In the genomic region with DNA sequence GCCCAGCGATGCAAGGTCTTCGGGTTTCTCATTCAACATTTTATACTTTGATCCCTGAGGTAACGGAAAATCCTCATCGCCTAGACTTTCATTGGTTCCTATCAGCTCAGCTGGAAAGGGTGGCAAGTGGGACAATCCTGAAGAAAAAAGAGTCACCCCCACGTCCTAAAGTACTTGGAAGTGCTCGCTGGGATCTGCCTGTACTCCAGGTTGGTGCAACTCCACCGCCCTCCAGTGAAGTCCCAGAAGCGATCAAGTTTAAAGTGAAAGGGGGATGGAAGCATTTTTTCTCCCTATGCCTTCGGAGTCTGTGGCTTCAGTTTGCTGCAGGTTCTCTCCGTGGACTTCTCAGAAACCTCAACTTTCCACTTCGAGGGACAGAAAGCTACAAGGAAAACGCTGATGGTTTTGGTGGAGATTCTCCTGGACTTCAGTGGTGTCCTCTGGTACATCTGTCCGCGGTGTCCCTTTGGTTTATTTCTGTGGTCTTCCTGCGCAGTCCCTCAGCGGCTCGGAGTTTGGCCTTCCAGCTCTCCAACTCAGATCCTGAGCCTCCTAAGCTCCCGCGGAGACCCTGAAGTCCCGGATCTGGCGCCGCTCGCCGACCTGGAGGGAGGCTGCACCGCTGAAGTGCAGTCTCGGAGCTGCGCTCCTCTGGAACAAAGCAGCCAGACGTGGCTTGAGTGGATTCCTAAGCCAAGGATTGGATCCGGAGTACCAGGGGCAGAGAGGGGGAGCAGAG, we compare ENCODE assay signal across 10 cellular contexts. TPM values are rescaled to one million over a fixed set of nuclear protein-coding genes. Genes with fewer than 3 reads are reported as not detected.
A peak's percentile ranks its signal among the peaks of the same experiment; 100 is the strongest.
DNase-seq lines count a peak whose midpoint lies in the region; ATAC-seq and TF ChIP-seq lines count a peak whose summit lies in the region.
"Had no signal": no experiment of that assay in that cellular context is flagged by ENCODE, and none has a peak within 500 bp of the region (broad histone marks: within the 10 kb centered on the region; RNA-seq: fewer than 3 reads in every experiment).

No MANE protein-coding gene starts in this region.

- peaks cover 59% of the 10 kb centered on the region for H3K27me3 Mint-ChIP-seq in activated T-cell treated with anti-CD3 and anti-CD28 coated beads, Interleukin-2, amount 50 U/mL, for 4 hours (ENCODE audit: low read depth)
- H3K27me3 Mint-ChIP-seq in T-helper 2 cell treated with Interferon-gamma antibody and Interleukin-4, amounts not matched to agents 5 μg/mL and 100 μg/mL, for 36 hours (ENCODE audit: low read depth) = peaks cover 61% of the 10 kb centered on the region

- H3K9me3 Mint-ChIP-seq in activated T-cell treated with anti-CD3 and anti-CD28 coated beads, Interleukin-2, amount 50 U/mL, for 4 hours = no peaks in the 10 kb centered on the region
- no peaks in the 10 kb centered on the region for H3K9me3 Mint-ChIP-seq in T-helper 2 cell treated with Interferon-gamma antibody and Interleukin-4, amounts not matched to agents 5 μg/mL and 100 μg/mL, for 36 hours

- peaks cover 0 to 79% (median 44%) of the 10 kb centered on the region in 7 donors for H3K27me3 ChIP-seq in spleen (replicated peaks in 1 of 7)
- H3K27me3 ChIP-seq: BLaER1 treated with 17β-estradiol and CSF1 and Interleukin-3, amounts not matched to agents 10 nM and 100 nM had no signal

- H3K4me3 ChIP-seq in astrocyte of the cerebellum (ENCODE audit: low read depth, low read length) = peak overlapping the region; percentile 65
- H3K4me3 ChIP-seq in spleen = peak overlapping the region; percentile 13 to 72 (median 54)
- H3K4me3 ChIP-seq: BLaER1 treated with 17β-estradiol and CSF1 and Interleukin-3, amounts not matched to agents 10 nM and 100 nM had no signal

- H3K4me3 Mint-ChIP-seq in activated T-cell treated with anti-CD3 and anti-CD28 coated beads, Interleukin-2, amount 50 U/mL, for 4 hours = peak overlapping the region; percentile 37
- H3K4me3 Mint-ChIP-seq in T-helper 2 cell treated with Interferon-gamma antibody and Interleukin-4, amounts not matched to agents 5 μg/mL and 100 μg/mL, for 36 hours = no peak overlapping the region

- peaks cover 38% of the 10 kb centered on the region for H3K4me1 Mint-ChIP-seq in activated T-cell treated with anti-CD3 and anti-CD28 coated beads, Interleukin-2, amount 50 U/mL, for 4 hours (ENCODE audit: low read depth)
- peaks cover 9% of the 10 kb centered on the region for H3K4me1 Mint-ChIP-seq in T-helper 2 cell treated with Interferon-gamma antibody and Interleukin-4, amounts not matched to agents 5 μg/mL and 100 μg/mL, for 36 hours (ENCODE audit: low read depth)

- H3K36me3 Mint-ChIP-seq in activated T-cell treated with anti-CD3 and anti-CD28 coated beads, Interleukin-2, amount 50 U/mL, for 4 hours (ENCODE audit: insufficient read depth) = no peaks in the 10 kb centered on the region
- H3K36me3 Mint-ChIP-seq in T-helper 2 cell treated with Interferon-gamma antibody and Interleukin-4, amounts not matched to agents 5 μg/mL and 100 μg/mL, for 36 hours (ENCODE audit: low read depth) = no peaks in the 10 kb centered on the region

- no peaks in the 10 kb centered on the region for H3K36me3 ChIP-seq in spleen
- H3K36me3 ChIP-seq: BLaER1 treated with 17β-estradiol and CSF1 and Interleukin-3, amounts not matched to agents 10 nM and 100 nM had no signal

- no peaks in the 10 kb centered on the region for H3K9me3 ChIP-seq in spleen

- peak in 1 of 2 donors; percentile 17 for ATAC-seq in activated T-cell treated with anti-CD3 and anti-CD28 coated beads, Interleukin-2, amount 50 U/mL, for 4 hours
- ATAC-seq in GM18517 (IDR thresholded peaks at IDR 0.05; ENCODE audit: unreplicated experiment) = no peak

- TF ChIP-seq CTCF in astrocyte of the cerebellum (IDR thresholded peaks at IDR 0.05; ENCODE audit: low read depth, low read length, missing control alignments) = no peak
- TF ChIP-seq CTCF in spleen (IDR thresholded peaks at IDR 0.05 in 8 of 11, conservative IDR thresholded peaks at IDR 0.05 in 3 of 11) = no peak

- WGBS in spleen, 5 donors = 2 to 5% (median 4%) methylated on average over 27 to 29 of the region's 29 CpGs

- intact Hi-C loops in spleen (cut with DNase I; ENCODE audit: low total_unique reads) = no loop called here

- no peak for DNase-seq in activated T-cell treated with anti-CD3 and anti-CD28 coated beads, Interleukin-2, amount 50 U/mL, for 4 hours
- DNase-seq in activated T-cell treated with anti-CD3 and anti-CD28 coated beads, Interleukin-2, amount 50 U/mL, for 48 hours = no peak
- peak; percentile 77 for DNase-seq in astrocyte of the cerebellum (ENCODE audit: low read depth)
- peak; percentile 36 for DNase-seq in inferior parietal cortex (ENCODE audit: extremely low spot score)
- peak; percentile 75 for DNase-seq in spleen
- DNase-seq in erythroblast (lab: John Stamatoyannopoulos, UW) = no peak
- DNase-seq in T-helper 2 cell treated with Interferon-gamma antibody and Interleukin-4, amounts not matched to agents 5 μg/mL and 100 μg/mL, for 36 hours (ENCODE audit: low spot score) = no peak

- no peak overlapping the region for H3K27ac Mint-ChIP-seq in T-helper 2 cell treated with Interferon-gamma antibody and Interleukin-4, amounts not matched to agents 5 μg/mL and 100 μg/mL, for 36 hours

- TF ChIP-seq POLR2A in spleen (IDR thresholded peaks at IDR 0.05) (no peak), erythroblast (IDR thresholded peaks at IDR 0.05; ENCODE audit: low read length) (no peak)

- in situ Hi-C loops in astrocyte of the cerebellum (cut with HindIII; ENCODE audit: low sequenced_read_pairs) = no loop called here

- H3K4me1 ChIP-seq in spleen = peaks cover 10 to 58% (median 44%) of the 10 kb centered on the region in 6 donors
- H3K4me1 ChIP-seq: BLaER1 treated with 17β-estradiol and CSF1 and Interleukin-3, amounts not matched to agents 10 nM and 100 nM had no signal

- peak overlapping the region in 6 of 8 donors; percentile 8 to 77 (median 62) for H3K27ac ChIP-seq in spleen
- H3K27ac ChIP-seq: BLaER1 treated with 17β-estradiol and CSF1 and Interleukin-3, amounts not matched to agents 10 nM and 100 nM had no signal

RNA-seq across cellular contexts. Expression of a gene that starts 1.7 kb away (rescaled TPM):
- total RNA-seq in activated T-cell treated with anti-CD3 and anti-CD28 coated beads, Interleukin-2, amount 50 U/mL, for 4 hours = 1 to 10 TPM in 1 of 3 donors, under 1 TPM in 2; 0.40 to 1.1 (median 0.46) TPM
- total RNA-seq in spleen = 1 to 10 TPM in 6 of 7 donors, under 1 TPM in 1; 0.60 to 3.0 (median 2.6) TPM
- polyA plus RNA-seq in spleen = under 1 TPM; 0.08 to 0.11 (median 0.10) TPM
- total RNA-seq: pulmonary artery endothelial cell had no signal

Comparison
In these comparisons a context has a peak if more than half of its experiments do, and no peak if none do; other contexts are left out.
1. DNase-seq: peak in astrocyte of the cerebellum (single experiment), inferior parietal cortex (single experiment) and spleen (single experiment); none in activated T-cell treated with anti-CD3 and anti-CD28 coated beads, Interleukin-2, amount 50 U/mL, for 4 hours (single experiment), activated T-cell treated with anti-CD3 and anti-CD28 coated beads, Interleukin-2, amount 50 U/mL, for 48 hours (0 of 2), erythroblast (0 of 2) and T-helper 2 cell treated with Interferon-gamma antibody and Interleukin-4, amounts not matched to agents 5 μg/mL and 100 μg/mL, for 36 hours (single experiment).